20 cellular contexts compared by ENCODE assay signal in the genomic region with DNA sequence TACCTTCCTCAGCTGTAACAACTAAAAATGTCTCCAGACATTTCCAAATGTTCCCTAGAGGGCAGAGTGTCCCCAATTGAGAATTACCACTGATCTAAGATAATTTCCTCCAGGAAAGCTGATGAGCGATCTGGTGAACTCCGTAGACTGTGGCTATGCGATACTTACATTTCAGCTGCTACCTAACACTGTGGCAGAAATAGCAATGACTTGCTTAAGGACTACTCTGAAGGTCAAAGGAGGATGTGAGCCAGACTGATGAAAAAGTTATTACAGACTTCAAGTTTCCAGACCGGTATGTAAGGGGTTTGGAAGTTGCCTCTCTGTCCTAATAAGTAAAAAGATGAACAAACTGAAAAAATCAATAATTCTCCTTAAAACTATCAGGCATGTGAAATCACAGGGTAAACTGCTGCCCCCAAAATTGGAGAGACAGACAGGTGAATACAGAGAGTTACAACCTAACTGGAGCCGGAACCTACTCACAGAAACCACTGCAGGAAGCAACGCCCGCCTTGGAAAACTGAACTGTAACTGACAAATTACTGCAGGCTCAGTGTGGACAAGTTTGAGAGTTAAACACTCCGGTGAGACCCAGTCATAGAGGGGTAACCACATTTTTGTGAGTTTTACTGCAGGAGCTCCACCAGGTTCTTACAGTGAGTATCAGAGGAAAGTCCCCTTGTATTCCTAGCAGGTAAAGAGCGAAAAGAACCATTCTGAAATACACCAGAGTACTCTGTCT.
DNase-seq lines count a peak whose midpoint lies in the region; ATAC-seq and TF ChIP-seq lines count a peak whose summit lies in the region.
"Had no signal": no experiment of that assay in that cellular context is flagged by ENCODE, and none has a peak within 500 bp of the region (broad histone marks: within the 10 kb centered on the region; RNA-seq: fewer than 3 reads in every experiment).

No MANE protein-coding gene starts in this region.

- peak overlapping the region; percentile 39 for H3K27ac Mint-ChIP-seq in activated naive CD4-positive, alpha-beta T cell treated with anti-CD3 and anti-CD28 coated beads for 36 hours
- no peak overlapping the region for H3K27ac Mint-ChIP-seq in activated naive CD8-positive, alpha-beta T cell treated with anti-CD3 and anti-CD28 coated beads, Interleukin-2, amount 10 ng/mL, durations not matched to agents 7 days and 5 days
- H3K27ac Mint-ChIP-seq in stimulated activated naive CD8-positive, alpha-beta T cell treated with anti-CD3 and anti-CD28 coated beads, Interleukin-15, Interleukin-2, amounts not matched to agents 100 ng/mL and 50 ng/mL, for 24 hours, result peak overlapping the region; percentile 18

- H3K79me2 ChIP-seq in Loucy (ENCODE audit: insufficient read depth, low read length), result no peaks in the 10 kb centered on the region

- peak; percentile 50 for ATAC-seq in activated naive CD8-positive, alpha-beta T cell treated with anti-CD3 and anti-CD28 coated beads, Interleukin-2, amount 10 ng/mL, durations not matched to agents 7 days and 5 days (ENCODE audit: low read depth)

- H3K9me2 ChIP-seq in Loucy (replicated peaks; ENCODE audit: low read depth, low read length), result no peaks in the 10 kb centered on the region

- H3K27me3 Mint-ChIP-seq in activated naive CD4-positive, alpha-beta T cell treated with anti-CD3 and anti-CD28 coated beads for 36 hours (ENCODE audit: low read depth), result no peaks in the 10 kb centered on the region
- peaks cover 3% of the 10 kb centered on the region for H3K27me3 Mint-ChIP-seq in activated naive CD8-positive, alpha-beta T cell treated with anti-CD3 and anti-CD28 coated beads, Interleukin-2, amount 10 ng/mL, durations not matched to agents 7 days and 5 days
- peaks cover 6% of the 10 kb centered on the region for H3K27me3 Mint-ChIP-seq in stimulated activated naive CD8-positive, alpha-beta T cell treated with anti-CD3 and anti-CD28 coated beads, Interleukin-15, Interleukin-2, amounts not matched to agents 100 ng/mL and 50 ng/mL, for 24 hours
- H3K27me3 Mint-ChIP-seq: brain had no signal

- no peaks in the 10 kb centered on the region for H3K9me3 ChIP-seq in Loucy (ENCODE audit: insufficient read depth, low read depth, low read length)
- H3K9me3 ChIP-seq: stomach, transverse colon had no signal

- H4K20me1 ChIP-seq in Loucy (ENCODE audit: insufficient read depth, low read length, poor library complexity, severe bottlenecking), result no peaks in the 10 kb centered on the region

- no peak overlapping the region for H2AFZ ChIP-seq in Loucy (ENCODE audit: low read length)

- peaks cover 55% of the 10 kb centered on the region for H3K4me1 Mint-ChIP-seq in activated naive CD4-positive, alpha-beta T cell treated with anti-CD3 and anti-CD28 coated beads for 36 hours (ENCODE audit: low read depth)
- H3K4me1 Mint-ChIP-seq in activated naive CD8-positive, alpha-beta T cell treated with anti-CD3 and anti-CD28 coated beads, Interleukin-2, amount 10 ng/mL, durations not matched to agents 7 days and 5 days, result peaks cover 23% of the 10 kb centered on the region
- H3K4me1 Mint-ChIP-seq in stimulated activated naive CD8-positive, alpha-beta T cell treated with anti-CD3 and anti-CD28 coated beads, Interleukin-15, Interleukin-2, amounts not matched to agents 100 ng/mL and 50 ng/mL, for 24 hours (ENCODE audit: low read depth), result peaks cover 50% of the 10 kb centered on the region

- peaks cover 3% of the 10 kb centered on the region for H3K4me1 ChIP-seq in Loucy (ENCODE audit: insufficient read depth, low read length, poor library complexity, severe bottlenecking)
- H3K4me1 ChIP-seq: stomach had no signal

- no peaks in the 10 kb centered on the region for H3K9me3 Mint-ChIP-seq in activated naive CD4-positive, alpha-beta T cell treated with anti-CD3 and anti-CD28 coated beads for 36 hours
- H3K9me3 Mint-ChIP-seq in activated naive CD8-positive, alpha-beta T cell treated with anti-CD3 and anti-CD28 coated beads, Interleukin-2, amount 10 ng/mL, durations not matched to agents 7 days and 5 days, result no peaks in the 10 kb centered on the region
- H3K9me3 Mint-ChIP-seq in stimulated activated naive CD8-positive, alpha-beta T cell treated with anti-CD3 and anti-CD28 coated beads, Interleukin-15, Interleukin-2, amounts not matched to agents 100 ng/mL and 50 ng/mL, for 24 hours, result no peaks in the 10 kb centered on the region

- no peaks in the 10 kb centered on the region for H3K36me3 ChIP-seq in Loucy (ENCODE audit: insufficient read depth, low read length)
- H3K36me3 ChIP-seq: stomach, transverse colon, WERI-Rb-1 had no signal

- H3K4me3 Mint-ChIP-seq in activated naive CD4-positive, alpha-beta T cell treated with anti-CD3 and anti-CD28 coated beads for 36 hours, result no peak overlapping the region
- H3K4me3 Mint-ChIP-seq in activated naive CD8-positive, alpha-beta T cell treated with anti-CD3 and anti-CD28 coated beads, Interleukin-2, amount 10 ng/mL, durations not matched to agents 7 days and 5 days, result peak overlapping the region; percentile 40
- peak overlapping the region; percentile 20 for H3K4me3 Mint-ChIP-seq in stimulated activated naive CD8-positive, alpha-beta T cell treated with anti-CD3 and anti-CD28 coated beads, Interleukin-15, Interleukin-2, amounts not matched to agents 100 ng/mL and 50 ng/mL, for 24 hours
- H3K4me3 Mint-ChIP-seq: brain had no signal

- CTCF ChIA-PET in activated naive CD4-positive, alpha-beta T cell treated with anti-CD3 and anti-CD28 coated beads for 36 hours (lab: Charles Lee), result interaction anchor here (0.8 to 1.7 kb wide), 6 partner anchors 8 to 47 kb away, joined by 3 to 7 read pairs (median 3); no protein-coding TSS in a partner anchor

- H3K9ac ChIP-seq in Loucy (ENCODE audit: low read depth, low read length, poor library complexity, severe bottlenecking), result peak overlapping the region; percentile 69

- TF ChIP-seq CTCF in Loucy (conservative IDR thresholded peaks at IDR 0.05; ENCODE audit: low read length), result no peak

- no peaks in the 10 kb centered on the region for H3K27me3 ChIP-seq in Loucy (ENCODE audit: insufficient read depth, low read length, poor library complexity, severe bottlenecking)

- peak overlapping the region; percentile 54 for H3K4me2 ChIP-seq in Loucy (ENCODE audit: low read depth, low read length, poor library complexity, severe bottlenecking)

- POLR2A ChIA-PET in activated naive CD8-positive, alpha-beta T cell treated with anti-CD3 and anti-CD28 coated beads, Interleukin-2, amount 10 ng/mL, durations not matched to agents 7 days and 5 days (lab: Charles Lee), result no interaction called here

- peak overlapping the region; percentile 43 for H3K4me3 ChIP-seq in Loucy (ENCODE audit: low read length, poor library complexity, severe bottlenecking)
- H3K4me3 ChIP-seq: stomach, transverse colon had no signal

- no peaks in the 10 kb centered on the region for H3K36me3 Mint-ChIP-seq in activated naive CD4-positive, alpha-beta T cell treated with anti-CD3 and anti-CD28 coated beads for 36 hours (ENCODE audit: low read depth)
- H3K36me3 Mint-ChIP-seq in activated naive CD8-positive, alpha-beta T cell treated with anti-CD3 and anti-CD28 coated beads, Interleukin-2, amount 10 ng/mL, durations not matched to agents 7 days and 5 days, result no peaks in the 10 kb centered on the region
- H3K36me3 Mint-ChIP-seq in stimulated activated naive CD8-positive, alpha-beta T cell treated with anti-CD3 and anti-CD28 coated beads, Interleukin-15, Interleukin-2, amounts not matched to agents 100 ng/mL and 50 ng/mL, for 24 hours (ENCODE audit: low read depth), result no peaks in the 10 kb centered on the region
- H3K36me3 Mint-ChIP-seq: brain had no signal

- H3F3A ChIP-seq in Loucy (ENCODE audit: low read depth), result no peaks in the 10 kb centered on the region

- intact Hi-C loops in activated naive CD4-positive, alpha-beta T cell treated with anti-CD3 and anti-CD28 coated beads for 36 hours (cut with micrococcal nuclease), result loop anchor here (2.0 kb wide), 1 partner anchor 28 kb away; no protein-coding TSS in a partner anchor
- intact Hi-C loops in cardiac septum (cut with DNase I), result no loop called here

- peak; percentile 57 for DNase-seq in activated naive CD4-positive, alpha-beta T cell treated with anti-CD3 and anti-CD28 coated beads for 36 hours
- no peak for DNase-seq in activated naive CD4-positive, alpha-beta T cell treated with anti-CD3 and anti-CD28 coated beads, Interleukin-2, amount 50 U/mL, for 16 hours
- DNase-seq in activated naive CD8-positive, alpha-beta T cell treated with anti-CD3 and anti-CD28 coated beads, Interleukin-2, amount 10 ng/mL, durations not matched to agents 7 days and 5 days, result no peak
- DNase-seq in SKM-1 treated with dmso at 0.1 percent for 144 hours (lab: John Stamatoyannopoulos, UW; ENCODE audit: unreplicated experiment) (no peak), cardiac septum (ENCODE audit: low spot score) (no peak), RPMI8226 (no peak)
- DNase-seq: GOT3; Karpas-422; kidney glomerular epithelial cell; NCI-H187; NCI-H526 treated with DMSO at 0.1 percent for 48 hours; nucleus accumbens; small intestine; stimulated activated CD4-positive, alpha-beta T cell treated with anti-CD3 and anti-CD28 coated beads, Interleukin-4, amount 100 ng/mL, for 1 hour; stomach; transverse colon; WERI-Rb-1 had no signal
